In the genomic region with DNA sequence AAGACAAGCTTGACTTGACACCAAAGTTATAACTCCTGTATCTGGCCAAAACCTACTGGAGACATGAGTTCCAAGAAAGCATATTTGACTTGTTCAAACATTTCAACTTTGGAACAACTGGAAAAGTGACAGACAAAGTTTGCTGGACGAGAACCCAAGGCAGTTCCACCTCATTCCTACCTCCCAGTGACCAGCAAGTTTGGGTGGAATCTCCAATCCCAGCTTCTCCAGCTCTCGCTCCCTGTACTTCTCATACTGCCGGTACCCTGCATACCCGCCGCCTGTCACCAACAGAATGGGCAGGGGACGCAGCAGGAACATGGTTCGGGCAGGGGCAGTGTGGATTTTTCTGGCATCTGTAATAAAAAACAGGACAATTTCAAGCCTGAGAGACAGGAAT, we compare ENCODE assay signal across 1 cellular context.
TF ChIP-seq lines count a peak whose summit lies in the region.

No MANE protein-coding gene starts in this region.

TF ChIP-seq in GM23338, 12 proteins besides CTCF, POLR2A, EP300 and RAD21 (continued from another document):
- TF ChIP-seq, protein P1, sequence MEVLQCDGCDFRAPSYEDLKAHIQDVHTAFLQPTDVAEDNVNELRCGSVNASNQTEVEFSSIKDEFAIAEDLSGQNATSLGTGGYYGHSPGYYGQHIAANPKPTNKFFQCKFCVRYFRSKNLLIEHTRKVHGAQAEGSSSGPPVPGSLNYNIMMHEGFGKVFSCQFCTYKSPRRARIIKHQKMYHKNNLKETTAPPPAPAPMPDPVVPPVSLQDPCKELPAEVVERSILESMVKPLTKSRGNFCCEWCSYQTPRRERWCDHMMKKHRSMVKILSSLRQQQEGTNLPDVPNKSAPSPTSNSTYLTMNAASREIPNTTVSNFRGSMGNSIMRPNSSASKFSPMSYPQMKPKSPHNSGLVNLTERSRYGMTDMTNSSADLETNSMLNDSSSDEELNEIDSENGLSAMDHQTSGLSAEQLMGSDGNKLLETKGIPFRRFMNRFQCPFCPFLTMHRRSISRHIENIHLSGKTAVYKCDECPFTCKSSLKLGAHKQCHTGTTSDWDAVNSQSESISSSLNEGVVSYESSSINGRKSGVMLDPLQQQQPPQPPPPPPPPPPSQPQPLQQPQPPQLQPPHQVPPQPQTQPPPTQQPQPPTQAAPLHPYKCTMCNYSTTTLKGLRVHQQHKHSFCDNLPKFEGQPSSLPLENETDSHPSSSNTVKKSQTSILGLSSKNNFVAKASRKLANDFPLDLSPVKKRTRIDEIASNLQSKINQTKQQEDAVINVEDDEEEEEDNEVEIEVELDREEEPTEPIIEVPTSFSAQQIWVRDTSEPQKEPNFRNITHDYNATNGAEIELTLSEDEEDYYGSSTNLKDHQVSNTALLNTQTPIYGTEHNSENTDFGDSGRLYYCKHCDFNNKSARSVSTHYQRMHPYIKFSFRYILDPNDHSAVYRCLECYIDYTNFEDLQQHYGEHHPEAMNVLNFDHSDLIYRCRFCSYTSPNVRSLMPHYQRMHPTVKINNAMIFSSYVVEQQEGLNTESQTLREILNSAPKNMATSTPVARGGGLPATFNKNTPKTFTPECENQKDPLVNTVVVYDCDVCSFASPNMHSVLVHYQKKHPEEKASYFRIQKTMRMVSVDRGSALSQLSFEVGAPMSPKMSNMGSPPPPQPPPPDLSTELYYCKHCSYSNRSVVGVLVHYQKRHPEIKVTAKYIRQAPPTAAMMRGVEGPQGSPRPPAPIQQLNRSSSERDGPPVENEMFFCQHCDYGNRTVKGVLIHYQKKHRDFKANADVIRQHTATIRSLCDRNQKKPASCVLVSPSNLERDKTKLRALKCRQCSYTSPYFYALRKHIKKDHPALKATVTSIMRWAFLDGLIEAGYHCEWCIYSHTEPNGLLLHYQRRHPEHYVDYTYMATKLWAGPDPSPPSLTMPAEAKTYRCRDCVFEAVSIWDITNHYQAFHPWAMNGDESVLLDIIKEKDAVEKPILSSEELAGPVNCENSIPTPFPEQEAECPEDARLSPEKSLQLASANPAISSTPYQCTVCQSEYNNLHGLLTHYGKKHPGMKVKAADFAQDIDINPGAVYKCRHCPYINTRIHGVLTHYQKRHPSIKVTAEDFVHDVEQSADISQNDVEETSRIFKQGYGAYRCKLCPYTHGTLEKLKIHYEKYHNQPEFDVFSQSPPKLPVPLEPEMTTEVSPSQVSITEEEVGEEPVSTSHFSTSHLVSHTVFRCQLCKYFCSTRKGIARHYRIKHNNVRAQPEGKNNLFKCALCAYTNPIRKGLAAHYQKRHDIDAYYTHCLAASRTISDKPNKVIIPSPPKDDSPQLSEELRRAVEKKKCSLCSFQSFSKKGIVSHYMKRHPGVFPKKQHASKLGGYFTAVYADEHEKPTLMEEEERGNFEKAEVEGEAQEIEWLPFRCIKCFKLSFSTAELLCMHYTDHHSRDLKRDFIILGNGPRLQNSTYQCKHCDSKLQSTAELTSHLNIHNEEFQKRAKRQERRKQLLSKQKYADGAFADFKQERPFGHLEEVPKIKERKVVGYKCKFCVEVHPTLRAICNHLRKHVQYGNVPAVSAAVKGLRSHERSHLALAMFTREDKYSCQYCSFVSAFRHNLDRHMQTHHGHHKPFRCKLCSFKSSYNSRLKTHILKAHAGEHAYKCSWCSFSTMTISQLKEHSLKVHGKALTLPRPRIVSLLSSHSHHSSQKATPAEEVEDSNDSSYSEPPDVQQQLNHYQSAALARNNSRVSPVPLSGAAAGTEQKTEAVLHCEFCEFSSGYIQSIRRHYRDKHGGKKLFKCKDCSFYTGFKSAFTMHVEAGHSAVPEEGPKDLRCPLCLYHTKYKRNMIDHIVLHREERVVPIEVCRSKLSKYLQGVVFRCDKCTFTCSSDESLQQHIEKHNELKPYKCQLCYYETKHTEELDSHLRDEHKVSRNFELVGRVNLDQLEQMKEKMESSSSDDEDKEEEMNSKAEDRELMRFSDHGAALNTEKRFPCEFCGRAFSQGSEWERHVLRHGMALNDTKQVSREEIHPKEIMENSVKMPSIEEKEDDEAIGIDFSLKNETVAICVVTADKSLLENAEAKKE (CRISPR knock-in tag; IDR thresholded peaks at IDR 0.05): no peak
- TF ChIP-seq ZNF114 (CRISPR knock-in tag; IDR thresholded peaks at IDR 0.05): no peak
- TF ChIP-seq JUNB (IDR thresholded peaks at IDR 0.05; ENCODE audit: unreplicated experiment): no peak
- no peak for TF ChIP-seq CREB1 (CRISPR knock-in tag; IDR thresholded peaks at IDR 0.05; ENCODE audit: low read depth)
- no peak for TF ChIP-seq EZH2 (IDR thresholded peaks at IDR 0.05; ENCODE audit: low read depth, unreplicated experiment)
- TF ChIP-seq ZNF331 (CRISPR knock-in tag; IDR thresholded peaks at IDR 0.05; ENCODE audit: low read depth): no peak
- no peak for TF ChIP-seq EZH2phosphoT487 (IDR thresholded peaks at IDR 0.05; ENCODE audit: unreplicated experiment)
- TF ChIP-seq POLR2AphosphoS5 (IDR thresholded peaks at IDR 0.05; ENCODE audit: low read depth): no peak
- TF ChIP-seq STAT1 (IDR thresholded peaks at IDR 0.05; ENCODE audit: unreplicated experiment): no peak
